Comparison of ENCODE assay signal across 8 cellular contexts in the genomic region with DNA sequence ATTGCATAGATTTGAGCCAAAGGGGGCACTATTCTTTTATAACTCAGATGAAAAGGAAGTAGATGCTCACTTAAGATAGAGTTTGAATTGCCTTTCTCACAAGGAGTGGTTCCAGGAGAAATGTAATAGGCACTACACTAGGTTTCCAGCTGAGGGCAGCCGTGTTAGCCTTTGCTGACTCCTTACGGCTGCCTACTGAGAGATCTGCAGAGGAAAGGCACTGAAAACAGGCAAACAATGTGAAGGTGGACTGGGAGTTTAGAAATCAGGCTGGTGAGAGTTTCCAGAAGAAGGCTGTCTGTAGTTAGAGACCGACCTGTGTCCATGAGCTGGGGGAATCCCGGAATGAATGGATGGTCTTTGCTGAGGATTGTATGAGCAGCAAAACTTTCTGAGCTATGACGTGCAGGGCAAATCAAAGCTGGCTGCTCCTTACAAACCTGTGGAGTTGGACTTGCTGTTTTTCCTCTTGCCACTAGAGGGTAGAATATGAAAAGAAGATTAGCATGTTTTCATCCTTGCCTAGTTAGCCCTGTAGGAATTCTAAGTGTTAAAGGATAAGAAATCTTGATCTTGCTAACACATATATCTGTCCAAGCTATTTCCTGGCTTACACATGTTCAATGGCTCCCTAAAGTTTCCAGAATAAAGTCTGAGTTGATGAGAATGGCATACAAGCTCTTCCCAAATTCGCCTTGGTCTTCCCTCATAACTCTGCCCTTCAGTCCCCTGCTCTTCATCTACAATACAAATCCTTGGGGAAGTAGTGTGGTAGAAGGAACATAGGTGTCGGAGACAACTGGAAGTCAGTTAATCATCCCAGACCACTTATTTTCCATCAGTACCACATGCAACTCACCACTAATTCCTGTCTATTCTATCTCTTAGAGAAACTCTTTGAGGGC. TPM values are rescaled to one million over a fixed set of nuclear protein-coding genes. Genes with fewer than 3 reads are reported as not detected.
DNase-seq lines count a peak whose midpoint lies in the region; ATAC-seq, FAIRE-seq and TF ChIP-seq lines count a peak whose summit lies in the region.

No MANE protein-coding gene starts in this region.

- H3K4me2 ChIP-seq in GM23338 = peak overlapping the region; percentile 59; the same call in 1 of the 2 replicates
- H3K4me2 ChIP-seq in GM12878 (ENCODE audit: control insufficient read depth, insufficient read depth) = peak overlapping the region; percentile 17

- CTCF ChIA-PET in BJ (lab: Yijun Ruan, JAX) (interaction anchor here (0.6 to 4.7 kb wide), 61 partner anchors 9 to 561 kb away, joined by 3 to 102 read pairs (median 5); partner anchors contain the start of genes ABHD15, ANKRD13B, TAOK1 and TP53I13), GM12878 (lab: Yijun Ruan, JAX) (interaction anchor here (0.5 to 4.7 kb wide), 80 partner anchors 9 to 723 kb away, joined by 3 to 72 read pairs (median 5); partner anchors contain the start of genes ABHD15, ANKRD13B, TAOK1 and TP53I13)

- H3K4me3 ChIP-seq in BJ (ENCODE audit: low read depth, low read length) = no peak overlapping the region
- peak overlapping the region; percentile 35 for H3K4me3 ChIP-seq in GM23338
- H3K4me3 ChIP-seq in GM12878 = no peak overlapping the region

- H2AFZ ChIP-seq in GM23338 (peak overlapping the region; percentile 50; the same call in 1 of the 2 replicates), GM12878 (ENCODE audit: control insufficient read depth, low read depth, low read length) (peak overlapping the region; percentile 82)

- RAD21 ChIA-PET in GM12878 (lab: Charles Lee; ENCODE audit: unreplicated experiment) = interaction anchor here (0.6 to 3.5 kb wide), 31 partner anchors 9 to 560 kb away, joined by 3 to 32 read pairs (median 5); partner anchors contain the start of genes ABHD15, ANKRD13B, SSH2 and TAOK1

- in situ Hi-C loops in GM12878 (cut with MboI) = loop anchor here (10.0 kb wide), 1 partner anchor 165 kb away; no protein-coding TSS in a partner anchor

- SMC1A ChIA-PET in GM12878 (lab: Charles Lee; ENCODE audit: uncharacterized antibody, unreplicated experiment) = interaction anchor here (0.6 to 2.8 kb wide), 42 partner anchors 8 to 561 kb away, joined by 3 to 32 read pairs (median 4); no protein-coding TSS in a partner anchor

- no peak overlapping the region for H3K4me3 Mint-ChIP-seq in GM23338

- H3K36me3 Mint-ChIP-seq in GM23338 (ENCODE audit: low read depth) = no peaks in the 10 kb centered on the region

- no peak for TF ChIP-seq POLR2A in GM12878 (IDR thresholded peaks at IDR 0.05; ENCODE audit: low read depth, low read length)

- peak; percentile 96 for ATAC-seq in GM23338
- peak; percentile 98 for ATAC-seq in GM12878
- ATAC-seq in HG03039 (IDR thresholded peaks at IDR 0.05; ENCODE audit: unreplicated experiment) = no peak

- no peak overlapping the region for H3K9ac ChIP-seq in GM12878 (ENCODE audit: control insufficient read depth, insufficient read depth, low read length)

- H3K27me3 Mint-ChIP-seq in GM23338 (ENCODE audit: insufficient read depth, low read depth, poor library complexity) = peaks cover 6% of the 10 kb centered on the region

- H3K27ac ChIP-seq in GM23338 (ENCODE audit: low read depth) (peak overlapping the region; percentile 21; the same call in 1 of the 2 replicates), GM12878 (ENCODE audit: control insufficient read depth, insufficient read depth) (no peak overlapping the region)

- intact Hi-C loops in GM12878 (cut with micrococcal nuclease; ENCODE audit: unreplicated experiment) = loop anchor here (1.0 to 10.0 kb wide), 4 partner anchors 92 to 225 kb away; partner anchors contain the start of gene ANKRD13B

- no peaks in the 10 kb centered on the region for H3K9me3 Mint-ChIP-seq in GM23338

- 14% methylated on average over 7 of the region's 7 CpGs for WGBS in GM12878 (ENCODE audit: insufficient coverage, insufficient replicate concordance, low lambda C conversion rate, missing lambda C conversion rate)

- H3K9me2 ChIP-seq in GM23338 (ENCODE audit: insufficient read depth) = no peaks in the 10 kb centered on the region

- H3K9me3 ChIP-seq in GM12878 (replicated peaks; ENCODE audit: control insufficient read depth, insufficient read depth, low read length) = no peaks in the 10 kb centered on the region

- H3K4me1 ChIP-seq in GM23338 (ENCODE audit: insufficient read depth) (peaks cover 23% of the 10 kb centered on the region), GM12878 (ENCODE audit: control insufficient read depth, insufficient read depth, low read length) (no peaks in the 10 kb centered on the region)

- H3K4me1 Mint-ChIP-seq in GM23338 = peaks cover 6% of the 10 kb centered on the region; the same call in 2 of the 3 replicates

- H3K27me3 ChIP-seq in BJ (ENCODE audit: control insufficient read depth, insufficient read depth, low read length) = no peaks in the 10 kb centered on the region
- no peaks in the 10 kb centered on the region for H3K27me3 ChIP-seq in GM23338 (ENCODE audit: insufficient read depth)
- no peaks in the 10 kb centered on the region for H3K27me3 ChIP-seq in GM12878 (replicated peaks in 1 of 2; ENCODE audit: control insufficient read depth in 2 of 2, insufficient read depth in 2 of 2, low read length in 1 of 2)

- POLR2A ChIA-PET in BJ (lab: Charles Lee) (no interaction called here), GM12878 (lab: Charles Lee) (interaction anchor here (0.5 to 1.3 kb wide), 3 partner anchors 203 to 1993 kb away, joined by 3 read pairs; no protein-coding TSS in a partner anchor)

- DNase-seq in BJ (ENCODE audit: low read depth) = no peak
- peak; percentile 92 for DNase-seq in GM23338 (ENCODE audit: low spot score)
- DNase-seq in NCI-H2029 (lab: John Stamatoyannopoulos, UW) = peak; percentile 22
- peak; percentile 12 for DNase-seq in T-helper 9 cell
- DNase-seq in GM12878 (ENCODE audit: low read depth, low spot score) = peak; percentile 50
- peak in 34 of 51 donors; percentile 4 to 84 (median 33) for DNase-seq in hypothalamus (lab: John Stamatoyannopoulos, UW)
- DNase-seq in renal cortical epithelial cell (ENCODE audit: low read depth) = peak; percentile 87

- H4K20me1 ChIP-seq in GM23338 (replicated peaks; ENCODE audit: insufficient read depth) = no peaks in the 10 kb centered on the region
- H4K20me1 ChIP-seq in GM12878 (ENCODE audit: control insufficient read depth, insufficient read depth) = no peaks in the 10 kb centered on the region

- no peak overlapping the region for H3K27ac Mint-ChIP-seq in GM23338

- TF ChIP-seq CTCF in BJ (IDR thresholded peaks at IDR 0.05; ENCODE audit: insufficient read depth, low read depth, low read length) (peak; percentile 57), GM23338 (conservative IDR thresholded peaks at IDR 0.05; ENCODE audit: low read depth in 2 of 2) (peak; percentile 76 to 78), GM12878 (IDR thresholded peaks at IDR 0.05 in 2 of 3, conservative IDR thresholded peaks at IDR 0.05 in 1 of 3; ENCODE audit: control insufficient read depth in 2 of 3, extremely low read depth in 1 of 3, insufficient read depth in 1 of 3, low read depth in 3 of 3, low read length in 3 of 3) (peak; percentile 74 to 85 (median 76))

- H3K36me3 ChIP-seq in BJ (ENCODE audit: control insufficient read depth, insufficient read depth, low read length) (no peaks in the 10 kb centered on the region), GM23338 (ENCODE audit: insufficient read depth) (no peaks in the 10 kb centered on the region), GM12878 (ENCODE audit: control insufficient read depth in 2 of 2, insufficient read depth in 2 of 2, low read length in 1 of 2) (no peaks in the 10 kb centered on the region)

- peak; percentile 97 for FAIRE-seq in GM12878 (lab: Jason Lieb, UNC)

- no TSS peak for BruUV-seq in GM12878 (replicated peaks; lab: Mats Ljungman, UMichigan)

- TF ChIP-seq EP300 in GM12878 (IDR thresholded peaks at IDR 0.05; ENCODE audit: borderline replicate concordance in 1 of 2, control insufficient read depth in 1 of 2, low read depth in 2 of 2, low read length in 2 of 2) = no peak

- TF ChIP-seq RAD21 in GM12878 (IDR thresholded peaks at IDR 0.05; ENCODE audit: insufficient read depth, low read depth, low read length) = peak; percentile 74

- H3K79me2 ChIP-seq in GM23338 (replicated peaks; ENCODE audit: insufficient read depth) (no peaks in the 10 kb centered on the region), GM12878 (ENCODE audit: control insufficient read depth, insufficient read depth, low read length) (no peaks in the 10 kb centered on the region)

- no peaks in the 10 kb centered on the region for H3F3A ChIP-seq in GM23338 (replicated peaks; ENCODE audit: low read depth)

TF ChIP-seq in GM23338, 12 proteins besides CTCF, POLR2A, EP300 and RAD21 (continues in another document):
- TF ChIP-seq STAT1 (IDR thresholded peaks at IDR 0.05; ENCODE audit: unreplicated experiment) (no peak), ZNF114 (CRISPR knock-in tag; IDR thresholded peaks at IDR 0.05) (no peak), EZH2 (IDR thresholded peaks at IDR 0.05; ENCODE audit: low read depth, unreplicated experiment) (no peak)

TF ChIP-seq in GM12878, 131 proteins besides CTCF, POLR2A, EP300 and RAD21 (continues in another document):
- peak; percentile 50 for TF ChIP-seq SMC3 (IDR thresholded peaks at IDR 0.05; ENCODE audit: borderline replicate concordance, low read length)
- TF ChIP-seq TARDBP (IDR thresholded peaks at IDR 0.05; ENCODE audit: borderline replicate concordance) = no peak
- TF ChIP-seq NR2F1 (conservative IDR thresholded peaks at IDR 0.05) = no peak
- TF ChIP-seq ATF7 (IDR thresholded peaks at IDR 0.05; ENCODE audit: low read depth) = peak; percentile 52; the same call in 1 of the 2 replicates

RNA-seq across cellular contexts. Expression of gene TAOK1, which starts 20.1 kb away (rescaled TPM):
- polyA plus RNA-seq in BJ (2011; rRNA removed) (9.1 and 22.1 TPM in 2 replicates), GM23338 (2016; fragmentation: Nextera tagmentation; extraction: Ambion mirVana) (18.2 and 19.4 TPM in 2 replicates), GM12878 (2011; rRNA removed) (18.6 and 27.6 TPM in 2 replicates), GM12878 (2014; fragmentation: Illumina TruSeq; extraction: Trizol) (15.1 and 18.1 TPM in 2 replicates), GM12878 (2014; fragmentation: Nextera tagmentation; extraction: Ambion mirVana) (1 to 10 TPM; 2.4 to 3.4 TPM), GM12878 (2014; rRNA removed) (7.7 and 8.5 TPM in 2 replicates), GM12878 (2016; fragmentation: Nextera tagmentation; extraction: Ambion mirVana) (1 to 10 TPM; 2.0 to 2.7 TPM)
- polyA minus RNA-seq in BJ (2011; rRNA and poly(A)+ RNA removed) = 25.3 and 35.8 TPM in 2 replicates
- total RNA-seq in GM23338 (2014; rRNA removed; shearing (Covaris generic)) = 63.3 and 69.8 TPM in 2 replicates
- total RNA-seq in GM12878 (2013; cell fraction: nucleolus; rRNA removed) = 94.8 and 101 TPM in 2 replicates
- total RNA-seq in GM12878 (2014; rRNA removed) (16.2 and 17.8 TPM in 2 replicates), GM12878 (2014; rRNA removed; fragmentation: Illumina TruSeq; extraction: Trizol) (18.1 and 19.3 TPM in 2 replicates), GM12878 (2021) (26.3 and 27.1 TPM in 2 replicates), renal cortical epithelial cell (46.7 and 101 TPM in 2 replicates)
- 3.9 TPM for polyA plus RNA-seq in GM12878 (2011; ENCODE audit: low read depth)
- polyA plus RNA-seq in GM12878 (2011; cell fraction: cytosol; rRNA removed) = 5.2 and 7.0 TPM in 2 replicates
- polyA plus RNA-seq in GM12878 (2011; cell fraction: nucleus; rRNA removed) = 25.2 and 26.3 TPM in 2 replicates
- 5.1 and 8.4 TPM in 2 replicates for polyA plus RNA-seq in GM12878 (2012)
- polyA minus RNA-seq in GM12878 (2011; rRNA and poly(A)+ RNA removed) = 26.9 and 44.5 TPM in 2 replicates
- 15.1 and 18.0 TPM in 2 replicates for polyA minus RNA-seq in GM12878 (2011; cell fraction: cytosol; rRNA and poly(A)+ RNA removed)
- polyA minus RNA-seq in GM12878 (2011; cell fraction: nucleus; rRNA and poly(A)+ RNA removed) = 21.4 and 24.8 TPM in 2 replicates
